2 cellular contexts compared by ENCODE assay signal in the genomic region with DNA sequence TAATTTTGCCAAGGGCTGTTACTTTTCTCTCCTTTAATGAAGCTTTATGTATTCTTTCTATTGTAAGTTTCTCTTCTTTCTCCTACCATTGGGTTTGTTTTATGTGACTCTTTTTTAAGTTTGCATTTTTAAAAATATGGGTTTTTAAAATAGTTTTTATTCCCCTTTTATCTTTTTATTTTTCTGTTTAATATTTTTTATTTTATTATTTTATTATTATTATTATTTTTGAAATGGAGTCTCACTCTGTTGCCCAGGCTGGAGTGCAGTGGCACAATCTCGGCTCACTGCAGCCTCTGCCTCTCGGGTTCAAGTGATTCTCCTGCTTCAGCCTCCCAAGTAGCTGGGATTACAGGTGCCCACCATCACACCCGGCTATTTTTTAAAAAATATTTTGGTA. TPM values are rescaled to one million over a fixed set of nuclear protein-coding genes. Genes with fewer than 3 reads are reported as not detected.
"Had no signal": no experiment of that assay in that cellular context is flagged by ENCODE, and none has a peak within 500 bp of the region (broad histone marks: within the 10 kb centered on the region; RNA-seq: fewer than 3 reads in every experiment).

No MANE protein-coding gene starts in this region.

RNA-seq across cellular contexts. Expression of gene AGR2, which starts 34.8 kb away (rescaled TPM):
- total RNA-seq: Right ventricle myocardium inferior, SJCRH30 had no signal
